9 cellular contexts compared by ENCODE assay signal in the genomic region with DNA sequence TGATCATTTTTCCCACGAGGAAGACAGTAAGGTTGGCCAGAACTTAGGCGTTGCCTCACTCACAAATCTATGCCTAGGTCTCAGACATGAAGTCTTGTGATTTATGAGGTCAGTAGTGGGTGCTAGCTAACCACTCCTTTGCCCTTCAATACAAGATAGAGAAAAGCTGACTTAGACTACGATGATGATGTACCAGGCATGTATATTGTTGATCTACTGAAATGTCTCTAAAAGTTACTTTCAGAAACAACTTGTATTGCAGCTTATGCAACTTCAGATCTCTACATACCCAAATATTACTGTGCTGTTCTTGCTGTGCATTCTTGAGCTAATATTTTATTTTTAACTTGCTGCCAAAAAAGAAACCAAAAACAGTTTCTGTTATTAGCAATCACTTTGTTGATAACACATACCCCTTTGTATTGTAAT. TPM values are rescaled to one million over a fixed set of nuclear protein-coding genes. Genes with fewer than 3 reads are reported as not detected.
DNase-seq lines count a peak whose midpoint lies in the region; ATAC-seq and TF ChIP-seq lines count a peak whose summit lies in the region.
"Had no signal": no experiment of that assay in that cellular context is flagged by ENCODE, and none has a peak within 500 bp of the region (broad histone marks: within the 10 kb centered on the region; RNA-seq: fewer than 3 reads in every experiment).

No MANE protein-coding gene starts in this region.

- no peak overlapping the region for H3K4me3 ChIP-seq in ascending aorta
- no peak overlapping the region for H3K4me3 ChIP-seq in psoas muscle
- no peak overlapping the region for H3K4me3 ChIP-seq in MG63
- H3K4me3 ChIP-seq: neural progenitor cell had no signal

- peaks cover 6 to 38% of the 10 kb centered on the region in 2 donors for H3K4me1 ChIP-seq in ascending aorta
- peaks cover 55% of the 10 kb centered on the region for H3K4me1 ChIP-seq in psoas muscle
- H3K4me1 ChIP-seq: neural progenitor cell had no signal

- ATAC-seq in GM18873 (IDR thresholded peaks at IDR 0.05; ENCODE audit: low FRiP score, unreplicated experiment), result peak; percentile 63
- peak; percentile 65 for ATAC-seq in HG02840 (IDR thresholded peaks at IDR 0.05; ENCODE audit: low FRiP score, unreplicated experiment)
- peak; percentile 52 to 77 (median 69) for ATAC-seq in psoas muscle

- H3K36me3 ChIP-seq in ascending aorta, result peaks cover 0 to 3% of the 10 kb centered on the region in 2 donors
- H3K36me3 ChIP-seq in psoas muscle (ENCODE audit: insufficient read depth in 1 of 2, low read depth in 1 of 2), result peaks cover 0 to 12% of the 10 kb centered on the region in 2 donors
- H3K36me3 ChIP-seq in MG63, result no peaks in the 10 kb centered on the region; the same call in 1 of the 2 replicates
- H3K36me3 ChIP-seq: neural progenitor cell had no signal

- intact Hi-C loops in ascending aorta (cut with DNase I), result no loop called here
- intact Hi-C loops in psoas muscle (cut with DNase I), result no loop called here

- H3K9me3 ChIP-seq in ascending aorta (no peaks in the 10 kb centered on the region), psoas muscle (no peaks in the 10 kb centered on the region), MG63 (no peaks in the 10 kb centered on the region)

- peak overlapping the region; percentile 55 to 69 for H3K27ac ChIP-seq in ascending aorta
- H3K27ac ChIP-seq in psoas muscle, result peak overlapping the region; percentile 44
- H3K27ac ChIP-seq: neural progenitor cell had no signal

- TF ChIP-seq CTCF in ascending aorta (IDR thresholded peaks at IDR 0.05) (no peak), psoas muscle (IDR thresholded peaks at IDR 0.05) (no peak)

- WGBS in psoas muscle, 3 donors, result 20 to 47% (median 20%) methylated on average over 3 of the region's 3 CpGs

- DNase-seq in ascending aorta (ENCODE audit: low spot score in 2 of 2) (no peak), psoas muscle (no peak), MG63 (no peak), NCI-H524 treated with DMSO at 0.1 percent for 48 hours (lab: John Stamatoyannopoulos, UW) (no peak), 8988T (no peak), HuH-7 (ENCODE audit: low spot score) (no peak)

- H3K27me3 ChIP-seq in ascending aorta, result no peaks in the 10 kb centered on the region
- no peaks in the 10 kb centered on the region for H3K27me3 ChIP-seq in psoas muscle (ENCODE audit: insufficient read depth in 3 of 3, low read length in 2 of 3)
- no peaks in the 10 kb centered on the region for H3K27me3 ChIP-seq in MG63
- H3K27me3 ChIP-seq: neural progenitor cell had no signal

RNA-seq across cellular contexts. Expression of a gene that starts 30.6 kb away (rescaled TPM):
- total RNA-seq in ascending aorta, result 22.4 TPM
- total RNA-seq in psoas muscle, result 10 to 100 TPM; 48.0 to 83.4 (median 72.5) TPM
- 10 to 100 TPM in 2 of 3 donors, 1 to 10 TPM in 1; 3.3 to 57.3 (median 13.7) TPM for polyA plus RNA-seq in psoas muscle
- 5.9 and 7.5 TPM in 2 replicates for total RNA-seq in MG63 (2014; rRNA removed; shearing (Covaris generic); ENCODE audit: low replicate concordance)
